In genomic region chr11:123386746-123387510, GRCh38 we compare ENCODE assay signal across 12 cellular contexts. TPM values are rescaled to one million over a fixed set of nuclear protein-coding genes. Genes with fewer than 3 reads are reported as not detected.
DNase-seq lines count a peak whose midpoint lies in the region; ATAC-seq and TF ChIP-seq lines count a peak whose summit lies in the region.
"Had no signal": no experiment of that assay in that cellular context is flagged by ENCODE, and none has a peak within 500 bp of the region (broad histone marks: within the 10 kb centered on the region; RNA-seq: fewer than 3 reads in every experiment).

No MANE protein-coding gene starts in this region.

- H3K79me2 ChIP-seq in OCI-LY7 (ENCODE audit: insufficient read depth, low read depth, low read length) = no peaks in the 10 kb centered on the region

- 84 to 86% methylated on average over 9 of the region's 9 CpGs for WGBS in sigmoid colon, 2 donors

- intact Hi-C loops in OCI-LY7 (cut with micrococcal nuclease; ENCODE audit: unreplicated experiment) (no loop called here), colonic mucosa (cut with DNase I) (no loop called here), sigmoid colon (cut with DNase I) (no loop called here)

- H3K36me3 ChIP-seq in OCI-LY7 (ENCODE audit: insufficient read depth, low read length) (no peaks in the 10 kb centered on the region), colonic mucosa (no peaks in the 10 kb centered on the region), sigmoid colon (no peaks in the 10 kb centered on the region)

- H3K27ac ChIP-seq in OCI-LY7 (ENCODE audit: low read depth, low read length, poor library complexity, severe bottlenecking) (no peak overlapping the region), colonic mucosa (no peak overlapping the region), sigmoid colon (no peak overlapping the region)

- CTCF ChIA-PET in OCI-LY7 (lab: Charles Lee; ENCODE audit: unreplicated experiment) = no interaction called here

- H3K9me3 ChIP-seq in OCI-LY7 (ENCODE audit: low read length) (no peaks in the 10 kb centered on the region), colonic mucosa (no peaks in the 10 kb centered on the region), sigmoid colon (no peaks in the 10 kb centered on the region)

- POLR2A ChIA-PET in OCI-LY7 (lab: Charles Lee) = interaction anchor here (0.7 kb wide), 1 partner anchor 58 kb away, joined by 3 read pairs; no protein-coding TSS in a partner anchor

- no peak for TF ChIP-seq CTCF in OCI-LY7 (conservative IDR thresholded peaks at IDR 0.05; ENCODE audit: low read length)
- TF ChIP-seq CTCF in colonic mucosa (IDR thresholded peaks at IDR 0.05) = no peak
- no peak for TF ChIP-seq CTCF in sigmoid colon (IDR thresholded peaks at IDR 0.05)

- ATAC-seq in GM18511 (IDR thresholded peaks at IDR 0.05; ENCODE audit: unreplicated experiment) = no peak
- ATAC-seq: activated CD8-positive, alpha-beta memory T cell treated with anti-CD3 and anti-CD28 coated beads, Interleukin-2, amount 10 ng/mL, durations not matched to agents 7 days and 5 days had no signal

- DNase-seq in AG08395 (ENCODE audit: low spot score) = peak; percentile 87
- DNase-seq in GM03348 (ENCODE audit: low spot score) = peak; percentile 77
- DNase-seq in OCI-LY7 (ENCODE audit: low spot score) = peak; percentile 35
- DNase-seq in islet precursor cell = peak; percentile 68
- DNase-seq in colonic mucosa = no peak
- no peak for DNase-seq in activated CD8-positive, alpha-beta memory T cell treated with anti-CD3 and anti-CD28 coated beads, Interleukin-2, amount 50 U/mL, for 4 hours
- no peak for DNase-seq in sigmoid colon
- DNase-seq: activated CD4-positive, CD25-positive, alpha-beta regulatory T cell treated with anti-CD3 and anti-CD28 coated beads, Interleukin-2, amount 50 U/mL, for 72 hours; activated CD8-positive, alpha-beta memory T cell treated with anti-CD3 and anti-CD28 coated beads, Interleukin-2, amount 10 ng/mL, durations not matched to agents 7 days and 5 days; activated gamma-delta T cell; Calu3 had no signal

- no peaks in the 10 kb centered on the region for H3K27me3 ChIP-seq in colonic mucosa
- no peaks in the 10 kb centered on the region for H3K27me3 ChIP-seq in sigmoid colon

- H3K9me2 ChIP-seq in OCI-LY7 (ENCODE audit: insufficient read depth, low read length) = no peaks in the 10 kb centered on the region

- no peak for TF ChIP-seq EP300 in sigmoid colon (IDR thresholded peaks at IDR 0.05)

- peak overlapping the region; percentile 29; the same call in 1 of the 2 replicates for H3K4me2 ChIP-seq in OCI-LY7 (ENCODE audit: low read length)

- BruUV-seq in OCI-LY7 (replicated peaks; lab: Mats Ljungman, UMichigan) = no TSS peak

- no peak for TF ChIP-seq POLR2A in sigmoid colon (IDR thresholded peaks at IDR 0.05)

- H4K20me1 ChIP-seq in OCI-LY7 (ENCODE audit: insufficient read depth, low read length) = no peaks in the 10 kb centered on the region

- H3K4me3 ChIP-seq in OCI-LY7 (ENCODE audit: low read depth, low read length, poor library complexity, severe bottlenecking) = no peak overlapping the region
- no peak overlapping the region for H3K4me3 ChIP-seq in colonic mucosa
- H3K4me3 ChIP-seq in sigmoid colon = no peak overlapping the region

- H2AFZ ChIP-seq in OCI-LY7 (ENCODE audit: low read length) = peak overlapping the region; percentile 18; the same call in 1 of the 2 replicates

- H3K9ac ChIP-seq in colonic mucosa (ENCODE audit: low read depth in 2 of 2, low read length in 2 of 2) = no peak overlapping the region

- H3K4me1 ChIP-seq in OCI-LY7 (ENCODE audit: insufficient read depth, low read length, poor library complexity, severe bottlenecking) (peaks cover 8% of the 10 kb centered on the region), colonic mucosa (no peaks in the 10 kb centered on the region), sigmoid colon (no peaks in the 10 kb centered on the region)

RNA-seq across cellular contexts. Expression of gene GRAMD1B, which starts 43.1 kb away (rescaled TPM):
- 0.16 TPM in 1 of 2 replicates, not detected in the other for total RNA-seq in OCI-LY7 (2014; rRNA removed; shearing (Covaris generic))
- total RNA-seq in OCI-LY7 (2022) (not detected in 2 replicates), colonic mucosa (1 to 10 TPM; 1.7 to 1.9 TPM), sigmoid colon (1 to 10 TPM; 2.3 to 5.0 (median 3.8) TPM)
- polyA plus RNA-seq in sigmoid colon = 1 to 10 TPM; 1.8 to 4.9 (median 3.5) TPM

Comparison
In these comparisons a context has a peak if more than half of its experiments do, and no peak if none do; other contexts are left out.
1. DNase-seq: peak in AG08395 (single experiment), GM03348 (single experiment), OCI-LY7 (single experiment) and islet precursor cell (single experiment); none in colonic mucosa (single experiment), activated CD8-positive, alpha-beta memory T cell treated with anti-CD3 and anti-CD28 coated beads, Interleukin-2, amount 50 U/mL, for 4 hours (single experiment) and sigmoid colon (single experiment).